ENCODE assay signal across 8 cellular contexts in genomic region chr1:151512326-151512725, GRCh38. TPM values are rescaled to one million over a fixed set of nuclear protein-coding genes. Genes with fewer than 3 reads are reported as not detected.
DNase-seq lines count a peak whose midpoint lies in the region; ATAC-seq and TF ChIP-seq lines count a peak whose summit lies in the region.

No MANE protein-coding gene starts in this region.

- H3K4me1 ChIP-seq in BLaER1 (peaks cover 47% of the 10 kb centered on the region), mammary epithelial cell (ENCODE audit: insufficient read depth, low read length) (peaks cover 39% of the 10 kb centered on the region), mucosa of rectum (ENCODE audit: control insufficient read depth in 2 of 2, insufficient read depth in 2 of 2, low read length in 2 of 2) (peaks cover 42 to 43% of the 10 kb centered on the region in 2 donors), right cardiac atrium (ENCODE audit: control insufficient read depth, insufficient read depth, low read length) (no peaks in the 10 kb centered on the region)

- 87% methylated on average over 4 of the region's 4 CpGs for WGBS in mammary epithelial cell (ENCODE audit: low coverage, missing lambda C conversion rate)
- WGBS in right cardiac atrium = 55% methylated on average over 4 of the region's 4 CpGs

- TF ChIP-seq CTCF in HFF-Myc (IDR thresholded peaks at IDR 0.05; ENCODE audit: low read depth, low read length, missing control alignments) (no peak), mammary epithelial cell (conservative IDR thresholded peaks at IDR 0.05 in 1 of 2, IDR thresholded peaks at IDR 0.05 in 1 of 2; ENCODE audit: extremely low read depth in 1 of 2, insufficient read depth in 1 of 2, low read depth in 1 of 2, low read length in 2 of 2) (no peak), HFFc6 (IDR thresholded peaks at IDR 0.05) (no peak)

- intact Hi-C loops in mammary epithelial cell (cut with micrococcal nuclease) = loop anchor here (5.0 kb wide), 1 partner anchor 55 kb away; the partner anchor contains the start of gene POGZ
- intact Hi-C loops in sciatic nerve (cut with DNase I) = no loop called here
- intact Hi-C loops in right cardiac atrium (cut with DNase I) = no loop called here

- H3K4me3 Mint-ChIP-seq in HFFc6 = no peak overlapping the region

- no peak for DNase-seq in HFF-Myc (ENCODE audit: extremely low read depth, low read depth)
- peak; percentile 48 for DNase-seq in mammary epithelial cell
- DNase-seq in sciatic nerve (ENCODE audit: low spot score) = no peak
- DNase-seq in HFFc6 = no peak
- DNase-seq in right cardiac atrium = no peak
- DNase-seq in SK-N-DZ (ENCODE audit: low spot score) = no peak

- peak overlapping the region; percentile 75 for H3K4me3 ChIP-seq in BLaER1
- H3K4me3 ChIP-seq in HFF-Myc (replicated peaks; ENCODE audit: low read depth, low read length) = peak overlapping the region; percentile 46
- peak overlapping the region in 1 of 3 experiments; percentile 62 for H3K4me3 ChIP-seq in mammary epithelial cell (replicated peaks in 1 of 3; ENCODE audit: insufficient read depth in 1 of 3, low read depth in 2 of 3, low read length in 3 of 3)
- peak overlapping the region; percentile 75 to 90 for H3K4me3 ChIP-seq in mucosa of rectum (ENCODE audit: low read length in 2 of 2)
- no peak overlapping the region for H3K4me3 ChIP-seq in right cardiac atrium (ENCODE audit: low read length)

- H4K20me1 ChIP-seq in BLaER1 (no peaks in the 10 kb centered on the region), mammary epithelial cell (ENCODE audit: insufficient read depth, low read length) (no peaks in the 10 kb centered on the region)

- H3K4me2 ChIP-seq in BLaER1 = peak overlapping the region; percentile 93
- peak overlapping the region; percentile 98 for H3K4me2 ChIP-seq in mammary epithelial cell (ENCODE audit: insufficient read depth, low read depth, low read length)

- H2AFZ ChIP-seq in mammary epithelial cell (ENCODE audit: low read depth, low read length) = no peak overlapping the region

- in situ Hi-C loops in mammary epithelial cell (cut with MboI; ENCODE audit: low sequenced_read_pairs in 2 of 2) = no loop called here

- CTCF ChIA-PET in mammary epithelial cell (lab: Charles Lee; ENCODE audit: low non-redundant PET) = no interaction called here

- no peaks in the 10 kb centered on the region for H3K9me3 Mint-ChIP-seq in HFFc6

- H3K36me3 ChIP-seq in BLaER1 (no peaks in the 10 kb centered on the region), mammary epithelial cell (ENCODE audit: insufficient read depth, low read length) (no peaks in the 10 kb centered on the region), mucosa of rectum (ENCODE audit: control insufficient read depth in 2 of 2, insufficient read depth in 2 of 2, low read length in 2 of 2) (no peaks in the 10 kb centered on the region)

- H3K27me3 ChIP-seq in BLaER1 (no peaks in the 10 kb centered on the region), mammary epithelial cell (ENCODE audit: insufficient read depth, low read length) (no peaks in the 10 kb centered on the region), mucosa of rectum (ENCODE audit: control insufficient read depth in 2 of 2, insufficient read depth in 2 of 2, low read length in 2 of 2) (no peaks in the 10 kb centered on the region), right cardiac atrium (ENCODE audit: control insufficient read depth, insufficient read depth) (no peaks in the 10 kb centered on the region)

- H3K9me3 ChIP-seq in BLaER1 = no peaks in the 10 kb centered on the region
- no peaks in the 10 kb centered on the region for H3K9me3 ChIP-seq in mammary epithelial cell (replicated peaks; ENCODE audit: insufficient read depth, low read length)
- H3K9me3 ChIP-seq in mucosa of rectum (ENCODE audit: control insufficient read depth in 2 of 2, low read length in 2 of 2) = no peaks in the 10 kb centered on the region
- no peaks in the 10 kb centered on the region for H3K9me3 ChIP-seq in right cardiac atrium (ENCODE audit: control insufficient read depth, low read length)

- no peak overlapping the region for H3K27ac Mint-ChIP-seq in HFFc6

- no peak for ATAC-seq in sciatic nerve
- ATAC-seq in right cardiac atrium = no peak

- dilution Hi-C loops in mammary epithelial cell (cut with HindIII; ENCODE audit: low sequenced_read_pairs) = no loop called here

- BruUV-seq in mammary epithelial cell (replicated peaks; lab: Mats Ljungman, UMichigan) = no TSS peak

- H3K9ac ChIP-seq in BLaER1 (no peak overlapping the region), mammary epithelial cell (ENCODE audit: insufficient read depth, low read length) (peak overlapping the region; percentile 47), mucosa of rectum (ENCODE audit: low read depth in 1 of 2, low read length in 2 of 2) (peak overlapping the region; percentile 85 to 95)

- H3K27ac ChIP-seq in BLaER1 = no peak overlapping the region
- H3K27ac ChIP-seq in mammary epithelial cell (ENCODE audit: insufficient read depth, low read depth, low read length) = no peak overlapping the region
- peak overlapping the region; percentile 96 to 97 for H3K27ac ChIP-seq in mucosa of rectum (ENCODE audit: low read depth in 2 of 2, low read length in 2 of 2)
- no peak overlapping the region for H3K27ac ChIP-seq in right cardiac atrium (ENCODE audit: low read length)

- peaks cover 24% of the 10 kb centered on the region for H3K27me3 Mint-ChIP-seq in HFFc6 (ENCODE audit: insufficient read depth)

- H3K36me3 Mint-ChIP-seq in HFFc6 (ENCODE audit: low read depth) = no peaks in the 10 kb centered on the region

- peaks cover 19% of the 10 kb centered on the region for H3K4me1 Mint-ChIP-seq in HFFc6 (ENCODE audit: low read depth)

- H3K79me2 ChIP-seq in mammary epithelial cell (ENCODE audit: insufficient read depth, low read length) = no peaks in the 10 kb centered on the region

RNA-seq across cellular contexts. Expression of gene CGN, which starts 1.1 kb away (rescaled TPM):
- total RNA-seq in mammary epithelial cell = 1 to 10 TPM; 2.0 to 3.7 TPM
- polyA plus RNA-seq in mammary epithelial cell = 1.1 TPM
- not detected for polyA minus RNA-seq in mammary epithelial cell
- total RNA-seq in sciatic nerve = 2.0 TPM
- under 1 TPM; 0.17 to 0.28 (median 0.21) TPM for total RNA-seq in HFFc6 (2021; fragmentation: NEBNext Ultra II Directional; extraction: Animal tissue kit (Norgen Biotek cat#: 25700))
- total RNA-seq in right cardiac atrium = under 1 TPM; 0.32 to 0.77 (median 0.62) TPM
- 0.18 TPM for polyA plus RNA-seq in right cardiac atrium
- 3.0 and 3.2 TPM in 2 replicates for polyA plus RNA-seq in SK-N-DZ (2014; cell fraction: cytosol; rRNA removed)
- polyA plus RNA-seq in SK-N-DZ (2014; cell fraction: nucleus; rRNA removed) = 13.3 and 26.7 TPM in 2 replicates

RNA-seq across cellular contexts. Expression of gene TUFT1, which starts 27.8 kb away (rescaled TPM):
- total RNA-seq in mammary epithelial cell = 10 to 100 TPM; 43.3 to 59.0 TPM
- polyA plus RNA-seq in mammary epithelial cell = 7.0 TPM
- 14.2 TPM for polyA minus RNA-seq in mammary epithelial cell
- total RNA-seq in sciatic nerve = 3.2 TPM
- total RNA-seq in HFFc6 (2021; fragmentation: NEBNext Ultra II Directional; extraction: Animal tissue kit (Norgen Biotek cat#: 25700)) = 10 to 100 TPM in 2 of 6 experiments, 1 to 10 TPM in 4; 6.5 to 20.2 (median 7.3) TPM
- total RNA-seq in right cardiac atrium = 1 to 10 TPM; 3.5 to 5.4 (median 4.5) TPM
- 3.5 TPM for polyA plus RNA-seq in right cardiac atrium
- polyA plus RNA-seq in SK-N-DZ (2014; cell fraction: cytosol; rRNA removed) = 12.3 and 12.5 TPM in 2 replicates
- polyA plus RNA-seq in SK-N-DZ (2014; cell fraction: nucleus; rRNA removed) = 7.2 and 8.5 TPM in 2 replicates

RNA-seq across cellular contexts. Expression of gene POGZ, which starts 53.0 kb away (rescaled TPM):
- 10 to 100 TPM; 28.0 to 48.1 TPM for total RNA-seq in mammary epithelial cell
- polyA plus RNA-seq in mammary epithelial cell = 18.2 TPM
- 41.7 TPM for polyA minus RNA-seq in mammary epithelial cell
- total RNA-seq in sciatic nerve = 165 TPM
- total RNA-seq in HFFc6 (2021; fragmentation: NEBNext Ultra II Directional; extraction: Animal tissue kit (Norgen Biotek cat#: 25700)) = 10 to 100 TPM; 34.9 to 40.3 (median 37.9) TPM
- 10 to 100 TPM; 50.4 to 60.4 (median 52.2) TPM for total RNA-seq in right cardiac atrium
- polyA plus RNA-seq in right cardiac atrium = 21.8 TPM
- 30.7 and 35.4 TPM in 2 replicates for polyA plus RNA-seq in SK-N-DZ (2014; cell fraction: cytosol; rRNA removed)
- 65.6 and 111 TPM in 2 replicates for polyA plus RNA-seq in SK-N-DZ (2014; cell fraction: nucleus; rRNA removed)

Comparison
In these comparisons a context has a peak if more than half of its experiments do, and no peak if none do; other contexts are left out.
1. H3K27ac ChIP-seq: peak in mucosa of rectum (2 of 2); none in BLaER1 (single experiment), mammary epithelial cell (single experiment) and right cardiac atrium (single experiment).